Comparison of ENCODE assay signal across 16 cellular contexts in the genomic region with DNA sequence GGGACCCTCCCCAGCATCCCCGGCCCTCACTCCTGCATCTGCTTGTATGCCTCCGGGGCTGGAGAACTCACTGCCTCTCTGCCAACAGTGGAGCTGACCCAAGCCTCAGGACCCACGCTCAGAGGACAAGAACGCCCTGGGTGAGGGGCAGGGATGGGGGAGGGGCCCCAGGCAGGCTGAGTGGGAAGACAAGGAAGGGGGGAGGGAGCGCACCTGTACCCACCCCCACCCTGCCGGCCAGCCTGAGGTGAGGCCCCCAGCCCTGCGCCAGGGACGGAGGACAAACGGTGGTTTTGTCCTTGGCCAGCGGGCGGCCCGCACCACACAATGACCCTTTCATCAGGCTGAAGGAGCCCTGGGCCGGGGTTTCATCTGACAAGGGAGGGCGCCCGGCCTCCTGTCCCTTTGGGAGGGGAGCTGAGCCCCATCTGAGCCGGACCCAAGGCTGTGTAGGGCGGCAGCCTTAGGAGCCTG. TPM values are rescaled to one million over a fixed set of nuclear protein-coding genes. Genes with fewer than 3 reads are reported as not detected.
A peak's percentile ranks its signal among the peaks of the same experiment; 100 is the strongest.
DNase-seq lines count a peak whose midpoint lies in the region; ATAC-seq, FAIRE-seq and TF ChIP-seq lines count a peak whose summit lies in the region.
"Had no signal": no experiment of that assay in that cellular context is flagged by ENCODE, and none has a peak within 500 bp of the region (broad histone marks: within the 10 kb centered on the region; RNA-seq: fewer than 3 reads in every experiment).

No MANE protein-coding gene starts in this region.

- no peak for FAIRE-seq in HepG2 (lab: Jason Lieb, UNC)
- FAIRE-seq: D721Med had no signal

- 0% methylated on average over 5 of the region's 17 CpGs for WGBS in HepG2 (ENCODE audit: low lambda C conversion rate)
- 20% methylated on average over 1 of the region's 17 CpGs for WGBS in right lobe of liver (ENCODE audit: insufficient coverage, low coverage, low lambda C conversion rate, missing lambda C conversion rate)

- H4K20me1 ChIP-seq in HepG2 (ENCODE audit: insufficient read depth, low read length): 0 out of 2 replicates have a peak, but pooled peaks cover 5% of the 10 kb centered on the region

- POLR2A ChIA-PET in HepG2 (lab: Yijun Ruan, JAX): interaction anchor here (0.6 kb wide), 1 partner anchor 361 kb away, joined by 3 read pairs; no protein-coding TSS in a partner anchor

- DNase-seq in HepG2 (ENCODE audit: low spot score) (peak; percentile 36), right lobe of liver (no peak), SK-MEL-5 (ENCODE audit: low read depth, low spot score) (peak; percentile 32), globus pallidus (ENCODE audit: low spot score) (peak; percentile 37), pons (ENCODE audit: low spot score) (peak; percentile 41), natural killer cell (no peak)
- DNase-seq: HCEC 1CT, NCI-H446, OCI-M1, Right ventricle myocardium superior, SW 1271 had no signal

- TF ChIP-seq CTCF in HepG2 (CRISPR knock-in tag; IDR thresholded peaks at IDR 0.05) (0 out of 2 replicates have a peak, but pooled peaks have one; percentile 7), right lobe of liver (IDR thresholded peaks at IDR 0.05) (no peak), natural killer cell (IDR thresholded peaks at IDR 0.05) (no peak)

- no peak overlapping the region for H3K4me3 Mint-ChIP-seq in natural killer cell
- H3K4me3 Mint-ChIP-seq: CD14-positive monocyte had no signal

- H3K4me3 ChIP-seq in HepG2 (replicated peaks in 1 of 3; ENCODE audit: insufficient read depth in 1 of 3, low read depth in 2 of 3, low read length in 3 of 3) (peak overlapping the region in 1 of 3 experiments; percentile 28; a peak in 1 of 6 replicates), right lobe of liver (no peak overlapping the region)

- H3K36me3 Mint-ChIP-seq in natural killer cell: no peaks in the 10 kb centered on the region

- no peaks in the 10 kb centered on the region for H3K9me3 ChIP-seq in HepG2 (ENCODE audit: low read length)
- no peaks in the 10 kb centered on the region for H3K9me3 ChIP-seq in right lobe of liver

- H3K9me3 Mint-ChIP-seq in natural killer cell: no peaks in the 10 kb centered on the region

- TF ChIP-seq RAD21 in HepG2 (CRISPR knock-in tag; IDR thresholded peaks at IDR 0.05): no peak

- intact Hi-C loops in HepG2 (cut with micrococcal nuclease; ENCODE audit: unreplicated experiment) (loop anchor here (5.0 kb wide), 1 partner anchor 320 kb away; no protein-coding TSS in a partner anchor), right lobe of liver (cut with DNase I) (no loop called here), natural killer cell (cut with micrococcal nuclease) (no loop called here)

- peaks cover 13 to 22% of the 10 kb centered on the region in 2 donors for H3K27me3 Mint-ChIP-seq in natural killer cell (ENCODE audit: low read depth in 2 of 2)

- H3K4me1 ChIP-seq in HepG2 (ENCODE audit: insufficient read depth, low read length) (peaks cover 40% of the 10 kb centered on the region), right lobe of liver (peaks cover 0 to 9% (median 0%) of the 10 kb centered on the region in 4 donors)

- H3K79me2 ChIP-seq in HepG2 (ENCODE audit: insufficient read depth, low read length): no peaks in the 10 kb centered on the region

- H3K9ac ChIP-seq in HepG2 (ENCODE audit: insufficient read depth, low read depth, low read length): no peak overlapping the region

- H3K36me3 ChIP-seq in HepG2 (replicated peaks in 1 of 2; ENCODE audit: control insufficient read depth in 1 of 2, insufficient read depth in 2 of 2, low read length in 2 of 2) (no peaks in the 10 kb centered on the region), right lobe of liver (no peaks in the 10 kb centered on the region)

- H3K27ac Mint-ChIP-seq in natural killer cell: no peak overlapping the region
- H3K27ac Mint-ChIP-seq: CD14-positive monocyte had no signal

- TF ChIP-seq POLR2A in HepG2 (IDR thresholded peaks at IDR 0.05; ENCODE audit: insufficient read depth in 1 of 2, low read depth in 2 of 2, low read length in 2 of 2) (no peak), right lobe of liver (IDR thresholded peaks at IDR 0.05) (no peak)

- ATAC-seq in HepG2: peak; percentile 14
- no peak for ATAC-seq in right lobe of liver
- no peak for ATAC-seq in natural killer cell
- ATAC-seq in GM21526 (IDR thresholded peaks at IDR 0.05; ENCODE audit: low FRiP score, unreplicated experiment): no peak
- ATAC-seq in HG03354 (IDR thresholded peaks at IDR 0.05; ENCODE audit: poor library complexity, severe bottlenecking, unreplicated experiment): no peak

- H3K27me3 ChIP-seq in HepG2 (ENCODE audit: control insufficient read depth in 1 of 2, insufficient read depth in 2 of 2, low read length in 2 of 2) (peaks cover 18 to 93% of the 10 kb centered on the region in 2 experiments), right lobe of liver (peaks cover 0 to 17% of the 10 kb centered on the region in 2 donors)

- no peak overlapping the region for H3K27ac ChIP-seq in HepG2 (ENCODE audit: extremely low read length, insufficient read depth, low read length)
- no peak overlapping the region for H3K27ac ChIP-seq in right lobe of liver
- H3K27ac ChIP-seq: 22Rv1 had no signal

- in situ Hi-C loops in HepG2 (cut with HindIII; ENCODE audit: extremely low pct_ligation_motif_present, low pct_unique_long_range_greater_than_20kb) (no loop called here), SK-MEL-5 (cut with HindIII; ENCODE audit: low pct_unique_long_range_greater_than_20kb, low sequenced_read_pairs) (no loop called here)

- TF ChIP-seq EP300 in HepG2 (IDR thresholded peaks at IDR 0.05; ENCODE audit: low read depth in 2 of 2, low read length in 2 of 2) (no peak), HepG2 (CRISPR knock-in tag; IDR thresholded peaks at IDR 0.05; ENCODE audit: borderline replicate concordance) (no peak)

- peak overlapping the region; percentile 43 for H3K4me2 ChIP-seq in HepG2 (ENCODE audit: low read depth, low read length)

- H3K4me1 Mint-ChIP-seq in natural killer cell: peaks cover 0 to 5% of the 10 kb centered on the region in 2 donors

- H2AFZ ChIP-seq in HepG2 (ENCODE audit: low read length): no peak overlapping the region

- CTCF ChIA-PET in HepG2 (lab: Yijun Ruan, JAX; ENCODE audit: low intra/inter-chr PET ratio, low total read pairs): no interaction called here

- no TSS peak for BruUV-seq in HepG2 (replicated peaks; lab: Mats Ljungman, UMichigan)

TF ChIP-seq in HepG2, 621 proteins besides CTCF, POLR2A, EP300 and RAD21 (continues in another document):
- TF ChIP-seq, protein P1, sequence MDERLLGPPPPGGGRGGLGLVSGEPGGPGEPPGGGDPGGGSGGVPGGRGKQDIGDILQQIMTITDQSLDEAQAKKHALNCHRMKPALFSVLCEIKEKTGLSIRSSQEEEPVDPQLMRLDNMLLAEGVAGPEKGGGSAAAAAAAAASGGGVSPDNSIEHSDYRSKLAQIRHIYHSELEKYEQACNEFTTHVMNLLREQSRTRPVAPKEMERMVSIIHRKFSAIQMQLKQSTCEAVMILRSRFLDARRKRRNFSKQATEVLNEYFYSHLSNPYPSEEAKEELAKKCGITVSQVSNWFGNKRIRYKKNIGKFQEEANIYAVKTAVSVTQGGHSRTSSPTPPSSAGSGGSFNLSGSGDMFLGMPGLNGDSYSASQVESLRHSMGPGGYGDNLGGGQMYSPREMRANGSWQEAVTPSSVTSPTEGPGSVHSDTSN (CRISPR knock-in tag; IDR thresholded peaks at IDR 0.05): no peak
- TF ChIP-seq, protein P2, sequence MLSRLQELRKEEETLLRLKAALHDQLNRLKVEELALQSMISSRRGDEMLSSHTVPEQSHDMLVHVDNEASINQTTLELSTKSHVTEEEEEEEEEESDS (CRISPR knock-in tag; IDR thresholded peaks at IDR 0.05; ENCODE audit: borderline replicate concordance): no peak
- TF ChIP-seq KAT2B (IDR thresholded peaks at IDR 0.05; ENCODE audit: borderline replicate concordance, low read depth, low read length) (no peak), KDM4B (CRISPR knock-in tag; IDR thresholded peaks at IDR 0.05) (no peak), ZNF629 (CRISPR knock-in tag; conservative IDR thresholded peaks at IDR 0.05) (no peak), RFX3 (CRISPR knock-in tag; IDR thresholded peaks at IDR 0.05) (no peak), ZMYM3 (CRISPR knock-in tag; IDR thresholded peaks at IDR 0.05) (0 out of 2 replicates have a peak, but pooled peaks have one; percentile 39), HMGA1 (CRISPR knock-in tag; conservative IDR thresholded peaks at IDR 0.05) (no peak), AGO2 (optimal IDR thresholded peaks at IDR 0.05; ENCODE audit: low read depth, low read length) (no peak)

RNA-seq across cellular contexts. Expression of a gene that starts 10.0 kb away (rescaled TPM):
- 0.09 and 0.24 TPM in 2 replicates for total RNA-seq in HepG2 (2016; rRNA removed; fragmentation: Illumina TruSeq; extraction: Trizol)
- 0.09 TPM in 1 of 2 replicates, not detected in the other for total RNA-seq in HepG2 (2016; cell fraction: cytosol; rRNA removed; fragmentation: Illumina TruSeq; extraction: Trizol; ENCODE audit: low read depth)
- 0.06 and 0.33 TPM in 2 replicates for total RNA-seq in HepG2 (2016; cell fraction: insoluble cytoplasmic fraction; rRNA removed; fragmentation: Illumina TruSeq; extraction: Trizol)
- total RNA-seq in HepG2 (2016; cell fraction: membrane; rRNA removed; fragmentation: Illumina TruSeq; extraction: Trizol): 0.10 and 0.12 TPM in 2 replicates
- total RNA-seq in HepG2 (2016; cell fraction: nucleus; rRNA removed; fragmentation: Illumina TruSeq; extraction: Trizol): not detected in 2 replicates
- polyA plus RNA-seq in HepG2 (2011; rRNA removed): 0.04 TPM in 1 of 2 replicates, not detected in the other
- polyA plus RNA-seq in HepG2 (2011; cell fraction: cytosol; rRNA removed): 0.08 and 0.17 TPM in 2 replicates
- polyA plus RNA-seq in HepG2 (2011; cell fraction: nucleus; rRNA removed): 0.05 and 0.08 TPM in 2 replicates
- polyA plus RNA-seq in HepG2 (2012): 0.08 TPM in 1 of 2 replicates, not detected in the other
- polyA plus RNA-seq in HepG2 (2016; cell fraction: cytosol; fragmentation: Illumina TruSeq; extraction: Trizol; ENCODE audit: low read depth): 0.07 and 0.10 TPM in 2 replicates
- polyA plus RNA-seq in HepG2 (2016; cell fraction: insoluble cytoplasmic fraction; fragmentation: Illumina TruSeq; extraction: Trizol; ENCODE audit: low read depth): 0.27 and 0.40 TPM in 2 replicates
- 0.12 and 0.22 TPM in 2 replicates for polyA plus RNA-seq in HepG2 (2016; cell fraction: membrane; fragmentation: Illumina TruSeq; extraction: Trizol; ENCODE audit: low read depth)
- 0.25 and 0.30 TPM in 2 replicates for polyA plus RNA-seq in HepG2 (2016; cell fraction: nucleus; fragmentation: Illumina TruSeq; extraction: Trizol; ENCODE audit: insufficient read depth, low read depth)
- polyA minus RNA-seq in HepG2 (2011; rRNA and poly(A)+ RNA removed; ENCODE audit: low replicate concordance): 0.30 and 2.8 TPM in 2 replicates
- 0.20 TPM in 1 of 2 replicates, not detected in the other for polyA minus RNA-seq in HepG2 (2011; cell fraction: cytosol; rRNA and poly(A)+ RNA removed)
- not detected in 2 replicates for polyA minus RNA-seq in HepG2 (2011; cell fraction: nucleus; rRNA and poly(A)+ RNA removed)
- total RNA-seq in right lobe of liver: under 1 TPM in 2 of 6 experiments, not detected in 4; 0.10 to 0.12 TPM
- total RNA-seq in SK-MEL-5 (2014; rRNA removed; shearing (Covaris generic)): not detected in 2 replicates
- polyA plus RNA-seq in SK-MEL-5 (2015; cell fraction: cytosol; rRNA removed): 0.04 and 0.32 TPM in 2 replicates
- not detected in 2 replicates for polyA plus RNA-seq in SK-MEL-5 (2015; cell fraction: nucleus; rRNA removed)
- not detected for total RNA-seq in natural killer cell
- total RNA-seq: Right ventricle myocardium superior had no signal
- polyA plus RNA-seq: CD14-positive monocyte had no signal

Comparison
In these comparisons a context has a peak if more than half of its experiments do, and no peak if none do; other contexts are left out.
1. DNase-seq: peak in HepG2 (single experiment), SK-MEL-5 (single experiment), globus pallidus (single experiment) and pons (single experiment); none in right lobe of liver (0 of 3) and natural killer cell (single experiment).